Comparison of ENCODE assay signal across 1 cellular context in genomic region chr4:133596459-133596858, GRCh38.
TF ChIP-seq lines count a peak whose summit lies in the region.

No MANE protein-coding gene starts in this region.

TF ChIP-seq in K562, 482 proteins besides CTCF, POLR2A, EP300 and RAD21 (continues in another document):
- TF ChIP-seq THAP12 (CRISPR knock-in tag; IDR thresholded peaks at IDR 0.05) (no peak), NFRKB (IDR thresholded peaks at IDR 0.05; ENCODE audit: low read depth) (no peak), NCOR1 (IDR thresholded peaks at IDR 0.05) (peak; percentile 49; the same call in 1 of the 2 replicates), TOE1 (IDR thresholded peaks at IDR 0.05; ENCODE audit: borderline replicate concordance) (no peak), TOE1 (CRISPR knock-in tag; IDR thresholded peaks at IDR 0.05; ENCODE audit: borderline replicate concordance, low read depth) (no peak), STAT6 (CRISPR knock-in tag; IDR thresholded peaks at IDR 0.05) (no peak), TEAD4 (IDR thresholded peaks at IDR 0.05; ENCODE audit: low read length) (peak; percentile 31; the same call in 1 of the 2 replicates), TEAD4 (CRISPR knock-in tag; IDR thresholded peaks at IDR 0.05; ENCODE audit: borderline replicate concordance) (no peak), ZNF239 (CRISPR knock-in tag; IDR thresholded peaks at IDR 0.05) (no peak), SNRNP70 (optimal IDR thresholded peaks at IDR 0.05; ENCODE audit: low read depth, low read length) (no peak), CBFA2T2 (conservative IDR thresholded peaks at IDR 0.05) (peak; percentile 74), REST (CRISPR knock-in tag; IDR thresholded peaks at IDR 0.05; ENCODE audit: low read depth) (no peak), TCF3 (CRISPR knock-in tag; IDR thresholded peaks at IDR 0.05) (peak; percentile 59; the same call in 1 of the 2 replicates), CHD1 (IDR thresholded peaks at IDR 0.05; ENCODE audit: low read length) (no peak), ZFP36 (IDR thresholded peaks at IDR 0.05; ENCODE audit: low read depth, low read length, partially characterized antibody) (no peak), SMAD4 (CRISPR knock-in tag; conservative IDR thresholded peaks at IDR 0.05) (peak; percentile 37; the same call in 1 of the 2 replicates), MCM5 (IDR thresholded peaks at IDR 0.05; ENCODE audit: low read depth) (no peak), HDAC2 (IDR thresholded peaks at IDR 0.05) (no peak), ZNF212 (CRISPR knock-in tag; IDR thresholded peaks at IDR 0.05) (no peak), MYC (IDR thresholded peaks at IDR 0.05; ENCODE audit: low read depth, low read length) (no peak), MYC (CRISPR knock-in tag; IDR thresholded peaks at IDR 0.05; ENCODE audit: borderline replicate concordance, low read depth) (no peak), HNRNPH1 (optimal IDR thresholded peaks at IDR 0.05; ENCODE audit: low read depth, low read length) (no peak), ZNF445 (CRISPR knock-in tag; IDR thresholded peaks at IDR 0.05; ENCODE audit: low read depth) (no peak), ZNF133 (CRISPR knock-in tag; IDR thresholded peaks at IDR 0.05) (no peak), TCFL5 (CRISPR knock-in tag; conservative IDR thresholded peaks at IDR 0.05) (no peak), ERF (CRISPR knock-in tag; IDR thresholded peaks at IDR 0.05) (no peak), NFXL1 (CRISPR knock-in tag; IDR thresholded peaks at IDR 0.05) (no peak), L3MBTL2 (IDR thresholded peaks at IDR 0.05) (no peak), PHF20 (IDR thresholded peaks at IDR 0.05; ENCODE audit: partially characterized antibody) (no peak), NFIX (CRISPR knock-in tag; IDR thresholded peaks at IDR 0.05; ENCODE audit: low read depth) (no peak), CBFA2T3 (IDR thresholded peaks at IDR 0.05) (peak; percentile 85), ZEB2 (IDR thresholded peaks at IDR 0.05) (no peak), BCLAF1 (IDR thresholded peaks at IDR 0.05; ENCODE audit: borderline replicate concordance in 1 of 2, control insufficient read depth in 1 of 2, low read depth in 2 of 2, low read length in 1 of 2) (no peak), PTBP1 (IDR thresholded peaks at IDR 0.05; ENCODE audit: low read depth, low read length) (no peak), KDM4B (IDR thresholded peaks at IDR 0.05; ENCODE audit: borderline replicate concordance in 2 of 2, low read depth in 1 of 2) (no peak), RBM17 (IDR thresholded peaks at IDR 0.05; ENCODE audit: borderline replicate concordance, low read depth, low read length) (no peak), DPF2 (IDR thresholded peaks at IDR 0.05) (no peak), ELF4 (CRISPR knock-in tag; IDR thresholded peaks at IDR 0.05) (no peak), PKNOX1 (IDR thresholded peaks at IDR 0.05) (no peak), CHAMP1 (IDR thresholded peaks at IDR 0.05) (no peak), ZNF699 (CRISPR knock-in tag; IDR thresholded peaks at IDR 0.05; ENCODE audit: insufficient replicate concordance) (no peak), SMC3 (conservative IDR thresholded peaks at IDR 0.05; ENCODE audit: insufficient read depth, low read depth, low read length) (no peak), ARID1B (IDR thresholded peaks at IDR 0.05) (peak; percentile 39), ASH1L (IDR thresholded peaks at IDR 0.05; ENCODE audit: borderline replicate concordance, low read depth, partially characterized antibody) (no peak), PHB2 (IDR thresholded peaks at IDR 0.05; ENCODE audit: low read depth) (no peak), CLOCK (CRISPR knock-in tag; IDR thresholded peaks at IDR 0.05; ENCODE audit: borderline replicate concordance) (no peak), NCOA2 (IDR thresholded peaks at IDR 0.05; ENCODE audit: partially characterized antibody in 2 of 2) (no peak), CEBPB (tag; IDR thresholded peaks at IDR 0.05) (no peak), ZNF232 (CRISPR knock-in tag; IDR thresholded peaks at IDR 0.05) (no peak), TAF7 (tag; IDR thresholded peaks at IDR 0.05) (no peak), TEAD1 (CRISPR knock-in tag; IDR thresholded peaks at IDR 0.05) (no peak), ARID2 (IDR thresholded peaks at IDR 0.05) (no peak), LCOR (CRISPR knock-in tag; IDR thresholded peaks at IDR 0.05) (no peak), MAX (CRISPR knock-in tag; IDR thresholded peaks at IDR 0.05) (no peak)
